20 cellular contexts compared by ENCODE assay signal in genomic region chr4:31183256-31183655, GRCh38.
DNase-seq lines count a peak whose midpoint lies in the region; TF ChIP-seq lines count a peak whose summit lies in the region.
"Had no signal": no experiment of that assay in that cellular context is flagged by ENCODE, and none has a peak within 500 bp of the region (broad histone marks: within the 10 kb centered on the region; RNA-seq: fewer than 3 reads in every experiment).

No MANE protein-coding gene starts in this region.

- H3K27ac Mint-ChIP-seq in neural progenitor cell (no peak overlapping the region), HFFc6 (no peak overlapping the region)
- H3K27ac Mint-ChIP-seq: CD14-positive monocyte; CD4-positive, alpha-beta T cell; CD8-positive, alpha-beta memory T cell had no signal

- H3K27me3 Mint-ChIP-seq in neural progenitor cell (ENCODE audit: insufficient read depth, low read depth) (no peaks in the 10 kb centered on the region), HFFc6 (ENCODE audit: insufficient read depth) (no peaks in the 10 kb centered on the region)
- H3K27me3 Mint-ChIP-seq: CD4-positive, alpha-beta T cell; CD8-positive, alpha-beta memory T cell had no signal

- H3K36me3 Mint-ChIP-seq in neural progenitor cell (no peaks in the 10 kb centered on the region), HFFc6 (ENCODE audit: low read depth) (no peaks in the 10 kb centered on the region)
- H3K36me3 Mint-ChIP-seq: CD14-positive monocyte; CD8-positive, alpha-beta memory T cell had no signal

- no peak for TF ChIP-seq CTCF in neural progenitor cell (IDR thresholded peaks at IDR 0.05)
- TF ChIP-seq CTCF in HFFc6 (IDR thresholded peaks at IDR 0.05) = no peak

- no peaks in the 10 kb centered on the region for H4K20me1 ChIP-seq in neural progenitor cell (ENCODE audit: low read depth)
- H4K20me1 ChIP-seq: BLaER1 treated with 17β-estradiol and CSF1 and Interleukin-3, amounts not matched to agents 10 nM and 100 nM had no signal

- H3K4me1 ChIP-seq in neural progenitor cell = no peaks in the 10 kb centered on the region
- H3K4me1 ChIP-seq: BE2C; BLaER1 treated with 17β-estradiol and CSF1 and Interleukin-3, amounts not matched to agents 10 nM and 100 nM had no signal

- peak; percentile 5 for DNase-seq in RPMI7951 (ENCODE audit: low read depth)
- peak; percentile 50 for DNase-seq in glomerular endothelial cell (ENCODE audit: extremely low read depth, low read depth, low spot score)
- no peak for DNase-seq in neural progenitor cell (ENCODE audit: low spot score)
- no peak for DNase-seq in Ammon's horn (ENCODE audit: low spot score)
- DNase-seq in HFFc6 = no peak
- no peak for DNase-seq in stimulated activated CD8-positive, alpha-beta memory T cell treated with anti-CD3 and anti-CD28 coated beads, Interleukin-4, amount 100 ng/mL, for 48 hours
- DNase-seq: BE2C; CD4-positive, alpha-beta T cell; CD8-positive, alpha-beta memory T cell; DMS 273 treated with DMSO at 0.1 percent for 48 hours; DMS79; EL; GDM1; GM23248; H7; HCEC 1CT had no signal

- H3K4me3 Mint-ChIP-seq in neural progenitor cell (no peak overlapping the region), HFFc6 (no peak overlapping the region)
- H3K4me3 Mint-ChIP-seq: CD14-positive monocyte; CD4-positive, alpha-beta T cell; CD8-positive, alpha-beta memory T cell had no signal

- no peak overlapping the region for H3K27ac ChIP-seq in neural progenitor cell
- H3K27ac ChIP-seq: 22Rv1; BLaER1 treated with 17β-estradiol and CSF1 and Interleukin-3, amounts not matched to agents 10 nM and 100 nM; GM23248 had no signal

- no peak overlapping the region for H3K4me3 ChIP-seq in neural progenitor cell
- H3K4me3 ChIP-seq: BLaER1 treated with 17β-estradiol and CSF1 and Interleukin-3, amounts not matched to agents 10 nM and 100 nM; GM12878; GM23248 had no signal

- no peak overlapping the region for H3K9ac ChIP-seq in neural progenitor cell
- H3K9ac ChIP-seq: BLaER1 treated with 17β-estradiol and CSF1 and Interleukin-3, amounts not matched to agents 10 nM and 100 nM; GM23248 had no signal

- peaks cover 8% of the 10 kb centered on the region for H3K9me3 ChIP-seq in neural progenitor cell (ENCODE audit: low read depth)
- H3K9me3 ChIP-seq: BE2C had no signal

- H2AFZ ChIP-seq in neural progenitor cell (replicated peaks) = peak overlapping the region; percentile 52
- H2AFZ ChIP-seq: GM23248 had no signal

- H3K79me2 ChIP-seq in neural progenitor cell (ENCODE audit: low read depth) = no peaks in the 10 kb centered on the region

- no peaks in the 10 kb centered on the region for H3K27me3 ChIP-seq in neural progenitor cell
- H3K27me3 ChIP-seq: BE2C; BLaER1 treated with 17β-estradiol and CSF1 and Interleukin-3, amounts not matched to agents 10 nM and 100 nM had no signal

- H3K4me2 ChIP-seq in neural progenitor cell = no peak overlapping the region
- H3K4me2 ChIP-seq: BLaER1 treated with 17β-estradiol and CSF1 and Interleukin-3, amounts not matched to agents 10 nM and 100 nM had no signal

- H3K4me1 Mint-ChIP-seq in neural progenitor cell (no peaks in the 10 kb centered on the region), HFFc6 (ENCODE audit: low read depth) (no peaks in the 10 kb centered on the region)
- H3K4me1 Mint-ChIP-seq: CD14-positive monocyte; CD8-positive, alpha-beta memory T cell had no signal

- H3F3A ChIP-seq in neural progenitor cell (ENCODE audit: low read depth) = no peaks in the 10 kb centered on the region

- H3K9me3 Mint-ChIP-seq in neural progenitor cell (peaks cover 12% of the 10 kb centered on the region), HFFc6 (peaks cover 34% of the 10 kb centered on the region)

- no peaks in the 10 kb centered on the region for H3K36me3 ChIP-seq in neural progenitor cell
- H3K36me3 ChIP-seq: BE2C; BLaER1 treated with 17β-estradiol and CSF1 and Interleukin-3, amounts not matched to agents 10 nM and 100 nM had no signal

Comparison
In these comparisons a context has a peak if more than half of its experiments do, and no peak if none do; other contexts are left out.
1. DNase-seq: peak in RPMI7951 (single experiment) and glomerular endothelial cell (single experiment); none in neural progenitor cell (single experiment), Ammon's horn (single experiment), HFFc6 (single experiment) and stimulated activated CD8-positive, alpha-beta memory T cell treated with anti-CD3 and anti-CD28 coated beads, Interleukin-4, amount 100 ng/mL, for 48 hours (single experiment).